In genomic region chr10:74190494-74190893, GRCh38 we compare ENCODE assay signal across 8 cellular contexts. TPM values are rescaled to one million over a fixed set of nuclear protein-coding genes. Genes with fewer than 3 reads are reported as not detected.
DNase-seq lines count a peak whose midpoint lies in the region; ATAC-seq and TF ChIP-seq lines count a peak whose summit lies in the region.

No MANE protein-coding gene starts in this region.

- H3K4me2 ChIP-seq in smooth muscle cell, result peak overlapping the region; percentile 72

- H3F3A ChIP-seq in smooth muscle cell (ENCODE audit: low read depth), result peaks cover 5% of the 10 kb centered on the region

- intact Hi-C loops in esophagus squamous epithelium (cut with DNase I) (no loop called here), posterior cingulate gyrus (cut with DNase I) (no loop called here)

- H3K27me3 ChIP-seq in esophagus squamous epithelium (no peaks in the 10 kb centered on the region), smooth muscle cell (ENCODE audit: low read depth) (no peaks in the 10 kb centered on the region)

- peaks cover 21 to 91% (median 40%) of the 10 kb centered on the region in 3 donors for H3K4me1 ChIP-seq in esophagus squamous epithelium
- peaks cover 14% of the 10 kb centered on the region for H3K4me1 ChIP-seq in smooth muscle cell (ENCODE audit: low read depth)

- no peaks in the 10 kb centered on the region for H3K36me3 ChIP-seq in esophagus squamous epithelium
- H3K36me3 ChIP-seq in smooth muscle cell (ENCODE audit: low read depth), result no peaks in the 10 kb centered on the region

- H3K9me3 ChIP-seq in esophagus squamous epithelium (no peaks in the 10 kb centered on the region), smooth muscle cell (replicated peaks; ENCODE audit: low read depth) (no peaks in the 10 kb centered on the region)

- H3K79me2 ChIP-seq in smooth muscle cell (ENCODE audit: low read depth), result peaks cover 74% of the 10 kb centered on the region

- peak overlapping the region; percentile 23 for H2AFZ ChIP-seq in smooth muscle cell (ENCODE audit: low read depth)

- H3K27ac ChIP-seq in esophagus squamous epithelium (peak overlapping the region; percentile 77 to 90 (median 85)), smooth muscle cell (ENCODE audit: low read depth) (peak overlapping the region; percentile 87)

- H3K4me3 ChIP-seq in esophagus squamous epithelium, result peak overlapping the region in 2 of 4 donors; percentile 22 to 26
- peak overlapping the region; percentile 11 for H3K4me3 ChIP-seq in smooth muscle cell

- peak overlapping the region; percentile 70 for H3K9ac ChIP-seq in smooth muscle cell (ENCODE audit: low read depth)

- DNase-seq in RPMI7951 (ENCODE audit: low read depth) (peak; percentile 61), esophagus squamous epithelium (lab: John Stamatoyannopoulos, UW) (no peak), smooth muscle cell (lab: John Stamatoyannopoulos, UW; ENCODE audit: unreplicated experiment) (no peak), posterior cingulate gyrus (no peak), erythroblast (lab: John Stamatoyannopoulos, UW) (no peak), HCEC 1CT (no peak), amygdala (lab: John Stamatoyannopoulos, UW) (no peak)

- TF ChIP-seq POLR2A in esophagus squamous epithelium (IDR thresholded peaks at IDR 0.05), result no peak
- no peak for TF ChIP-seq POLR2A in erythroblast (IDR thresholded peaks at IDR 0.05; ENCODE audit: low read length)

- peaks cover 6% of the 10 kb centered on the region for H4K20me1 ChIP-seq in smooth muscle cell (ENCODE audit: low read depth)

- peak; percentile 10 for ATAC-seq in GM19035 (IDR thresholded peaks at IDR 0.05; ENCODE audit: unreplicated experiment)

- no peak for TF ChIP-seq CTCF in esophagus squamous epithelium (IDR thresholded peaks at IDR 0.05)
- no peak for TF ChIP-seq CTCF in smooth muscle cell (IDR thresholded peaks at IDR 0.05; ENCODE audit: borderline replicate concordance, insufficient read depth, poor library complexity, severe bottlenecking)

RNA-seq across cellular contexts. Expression of gene ADK, which starts 39.5 kb away (rescaled TPM):
- total RNA-seq in RPMI7951 (2014; rRNA removed; shearing (Covaris generic)), result 63.5 and 64.6 TPM in 2 replicates
- 10 to 100 TPM; 43.3 to 78.4 (median 68.4) TPM for total RNA-seq in esophagus squamous epithelium
- 20.7 and 25.1 TPM in 2 replicates for total RNA-seq in smooth muscle cell
- 19.4 and 28.2 TPM in 2 replicates for polyA plus RNA-seq in smooth muscle cell

RNA-seq across cellular contexts. Expression of gene AP3M1, which starts 39.9 kb away (rescaled TPM):
- 26.4 and 29.2 TPM in 2 replicates for total RNA-seq in RPMI7951 (2014; rRNA removed; shearing (Covaris generic))
- 10 to 100 TPM; 23.0 to 26.1 (median 24.3) TPM for total RNA-seq in esophagus squamous epithelium
- total RNA-seq in smooth muscle cell, result 28.5 and 29.3 TPM in 2 replicates
- polyA plus RNA-seq in smooth muscle cell, result 18.3 and 29.1 TPM in 2 replicates
